Comparison of ENCODE assay signal across 24 cellular contexts in the genomic region with DNA sequence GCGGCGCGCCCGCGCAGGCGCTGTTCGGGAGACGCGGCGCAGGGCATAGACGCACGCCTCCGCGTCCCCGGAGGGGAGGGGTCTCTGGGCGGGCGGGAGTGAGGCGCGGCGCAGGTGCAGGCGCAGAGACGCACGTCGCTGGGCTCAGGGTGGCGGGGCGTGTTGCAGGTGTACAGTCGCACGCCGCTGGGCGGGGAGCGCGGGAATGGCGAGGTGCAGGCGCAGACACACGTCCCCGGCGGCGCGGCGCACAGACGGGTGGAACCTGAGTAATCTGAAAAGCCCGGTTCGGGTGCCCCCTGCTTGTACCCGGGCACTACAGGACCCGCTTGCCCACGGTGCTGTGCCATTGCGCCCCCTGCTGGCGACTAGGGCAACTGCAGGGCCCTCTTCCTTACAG. TPM values are rescaled to one million over a fixed set of nuclear protein-coding genes. Genes with fewer than 3 reads are reported as not detected.
A peak's percentile ranks its signal among the peaks of the same experiment; 100 is the strongest.
DNase-seq lines count a peak whose midpoint lies in the region; ATAC-seq, FAIRE-seq and TF ChIP-seq lines count a peak whose summit lies in the region.
"Had no signal": no experiment of that assay in that cellular context is flagged by ENCODE, and none has a peak within 500 bp of the region (broad histone marks: within the 10 kb centered on the region; RNA-seq: fewer than 3 reads in every experiment).

No MANE protein-coding gene starts in this region.

- no peak for FAIRE-seq in pancreas (lab: Jason Lieb, UNC)
- FAIRE-seq: A549, HepG2, keratinocyte had no signal

- H3K36me3 Mint-ChIP-seq in activated CD4-positive, alpha-beta memory T cell treated with anti-CD3 and anti-CD28 coated beads for 36 hours = no peaks in the 10 kb centered on the region
- H3K36me3 Mint-ChIP-seq in activated CD4-positive, alpha-beta memory T cell treated with anti-CD3 and anti-CD28 coated beads, Interleukin-2, amount 10 ng/mL, durations not matched to agents 7 days and 5 days (ENCODE audit: low read depth) = no peaks in the 10 kb centered on the region
- H3K36me3 Mint-ChIP-seq in WTC11 = peaks cover 6% of the 10 kb centered on the region

- H3K27me3 ChIP-seq in GM06990 (replicated peaks; ENCODE audit: control insufficient read depth, insufficient read depth, low read length) (no peaks in the 10 kb centered on the region), pancreas (no peaks in the 10 kb centered on the region)

- H3K4me3 ChIP-seq in GM06990 (replicated peaks; ENCODE audit: low read depth, low read length) (no peak overlapping the region), pancreas (no peak overlapping the region)

- ATAC-seq in WTC11 (no peak), pancreas (no peak)
- ATAC-seq: A549, HepG2 had no signal

- POLR2A ChIA-PET in activated CD4-positive, alpha-beta memory T cell treated with anti-CD3 and anti-CD28 coated beads for 36 hours (lab: Charles Lee) = no interaction called here
- POLR2A ChIA-PET in activated CD4-positive, alpha-beta memory T cell treated with anti-CD3 and anti-CD28 coated beads, Interleukin-2, amount 10 ng/mL, durations not matched to agents 7 days and 5 days (lab: Charles Lee) = no interaction called here
- POLR2A ChIA-PET in WTC11 (lab: Charles Lee) = no interaction called here

- CTCF ChIA-PET in activated CD4-positive, alpha-beta memory T cell treated with anti-CD3 and anti-CD28 coated beads for 36 hours (lab: Charles Lee) = interaction anchor here (1.0 to 1.5 kb wide), 5 partner anchors 16 to 264 kb away, joined by 4 to 11 read pairs (median 9); no protein-coding TSS in a partner anchor
- CTCF ChIA-PET in activated CD4-positive, alpha-beta memory T cell treated with anti-CD3 and anti-CD28 coated beads, Interleukin-2, amount 10 ng/mL, durations not matched to agents 7 days and 5 days (lab: Charles Lee) = interaction anchor here (0.9 to 1.2 kb wide), 7 partner anchors 11 to 264 kb away, joined by 3 to 7 read pairs (median 4); a partner anchor contains a TSS
- CTCF ChIA-PET in WTC11 (lab: Charles Lee) = interaction anchor here (1.0 kb wide), 1 partner anchor 20 kb away, joined by 7 read pairs; no protein-coding TSS in a partner anchor

- no peak overlapping the region for H3K27ac Mint-ChIP-seq in activated CD4-positive, alpha-beta memory T cell treated with anti-CD3 and anti-CD28 coated beads for 36 hours
- H3K27ac Mint-ChIP-seq in activated CD4-positive, alpha-beta memory T cell treated with anti-CD3 and anti-CD28 coated beads, Interleukin-2, amount 10 ng/mL, durations not matched to agents 7 days and 5 days = no peak overlapping the region
- no peak overlapping the region for H3K27ac Mint-ChIP-seq in WTC11
- H3K27ac Mint-ChIP-seq: T-helper 1 cell treated with Interleukin-12 subunit alpha and Interleukin-12 subunit beta and Interleukin-4 antibody, amounts not matched to agents 30 μg/mL and 1 μg/mL, for 36 hours had no signal

- TF ChIP-seq CTCF in GM06990 (IDR thresholded peaks at IDR 0.05; ENCODE audit: insufficient read depth, low read length, poor library complexity, severe bottlenecking) (no peak), WTC11 (IDR thresholded peaks at IDR 0.05) (no peak), pancreas (IDR thresholded peaks at IDR 0.05) (no peak)

- H3K4me1 ChIP-seq in pancreas = no peaks in the 10 kb centered on the region
- H3K4me1 ChIP-seq: A549, Caco-2 had no signal

- no peak overlapping the region for H3K4me3 Mint-ChIP-seq in activated CD4-positive, alpha-beta memory T cell treated with anti-CD3 and anti-CD28 coated beads for 36 hours
- no peak overlapping the region for H3K4me3 Mint-ChIP-seq in activated CD4-positive, alpha-beta memory T cell treated with anti-CD3 and anti-CD28 coated beads, Interleukin-2, amount 10 ng/mL, durations not matched to agents 7 days and 5 days
- H3K4me3 Mint-ChIP-seq in WTC11 = no peak overlapping the region
- H3K4me3 Mint-ChIP-seq: T-helper 1 cell treated with Interleukin-12 subunit alpha and Interleukin-12 subunit beta and Interleukin-4 antibody, amounts not matched to agents 30 μg/mL and 1 μg/mL, for 36 hours had no signal

- peaks cover 1% of the 10 kb centered on the region for H3K27me3 Mint-ChIP-seq in activated CD4-positive, alpha-beta memory T cell treated with anti-CD3 and anti-CD28 coated beads for 36 hours
- peaks cover 1% of the 10 kb centered on the region for H3K27me3 Mint-ChIP-seq in activated CD4-positive, alpha-beta memory T cell treated with anti-CD3 and anti-CD28 coated beads, Interleukin-2, amount 10 ng/mL, durations not matched to agents 7 days and 5 days
- peaks cover 4% of the 10 kb centered on the region; the same call in 1 of the 2 replicates for H3K27me3 Mint-ChIP-seq in WTC11 (ENCODE audit: low read depth)

- H3K27ac ChIP-seq in pancreas = no peak overlapping the region
- H3K27ac ChIP-seq: neutrophil, VCaP had no signal

- DNase-seq in activated CD4-positive, alpha-beta memory T cell treated with anti-CD3 and anti-CD28 coated beads for 36 hours = peak; percentile 20
- no peak for DNase-seq in activated CD4-positive, alpha-beta memory T cell treated with anti-CD3 and anti-CD28 coated beads, Interleukin-2, amount 10 ng/mL, durations not matched to agents 7 days and 5 days
- DNase-seq in GM06990 (ENCODE audit: extremely low read depth, insufficient read length) (peak; percentile 47), WTC11 (ENCODE audit: low spot score) (peak; percentile 21), pancreas (peak in 4 of 6 donors; percentile 12 to 64 (median 35)), NCI-H1930 (lab: John Stamatoyannopoulos, UW) (no peak), NCI-H2171 (lab: John Stamatoyannopoulos, UW) (no peak)
- DNase-seq in NK-92 treated with Interleukin-12 subunit alpha and Interleukin-12 subunit beta, amount 100 ng/mL, for 24 hours (lab: John Stamatoyannopoulos, UW) = no peak
- DNase-seq: anterior cingulate cortex, Caco-2, erythroblast, foreskin melanocyte, mammary epithelial cell, NCI-H1436, NCI-H2171 treated with DMSO at 0.1 percent for 48 hours, NCI-H69, OCI-M1, SIG-M5 had no signal

- intact Hi-C loops in activated CD4-positive, alpha-beta memory T cell treated with anti-CD3 and anti-CD28 coated beads for 36 hours (cut with micrococcal nuclease) = no loop called here
- intact Hi-C loops in pancreas (cut with DNase I) = no loop called here

- no peaks in the 10 kb centered on the region for H3K4me1 Mint-ChIP-seq in activated CD4-positive, alpha-beta memory T cell treated with anti-CD3 and anti-CD28 coated beads for 36 hours (ENCODE audit: low read depth)
- H3K4me1 Mint-ChIP-seq in activated CD4-positive, alpha-beta memory T cell treated with anti-CD3 and anti-CD28 coated beads, Interleukin-2, amount 10 ng/mL, durations not matched to agents 7 days and 5 days = no peaks in the 10 kb centered on the region
- no peaks in the 10 kb centered on the region for H3K4me1 Mint-ChIP-seq in WTC11

- no peaks in the 10 kb centered on the region for H3K9me3 Mint-ChIP-seq in activated CD4-positive, alpha-beta memory T cell treated with anti-CD3 and anti-CD28 coated beads for 36 hours
- peaks cover 3% of the 10 kb centered on the region for H3K9me3 Mint-ChIP-seq in activated CD4-positive, alpha-beta memory T cell treated with anti-CD3 and anti-CD28 coated beads, Interleukin-2, amount 10 ng/mL, durations not matched to agents 7 days and 5 days
- peaks cover 16% of the 10 kb centered on the region for H3K9me3 Mint-ChIP-seq in WTC11
- H3K9me3 Mint-ChIP-seq: T-helper 1 cell treated with Interleukin-12 subunit alpha and Interleukin-12 subunit beta and Interleukin-4 antibody, amounts not matched to agents 30 μg/mL and 1 μg/mL, for 36 hours had no signal

- no peaks in the 10 kb centered on the region for H3K36me3 ChIP-seq in GM06990 (ENCODE audit: control insufficient read depth, insufficient read depth, low read length)
- no peaks in the 10 kb centered on the region for H3K36me3 ChIP-seq in pancreas
- H3K36me3 ChIP-seq: neutrophil had no signal

- WGBS in pancreas, 2 donors = 76 to 80% methylated on average over 47 to 48 of the region's 48 CpGs

- no peaks in the 10 kb centered on the region for H3K9me3 ChIP-seq in pancreas
- H3K9me3 ChIP-seq: A549, Caco-2, neutrophil had no signal

TF ChIP-seq in WTC11, 78 proteins besides CTCF, POLR2A, EP300 and RAD21:
- no peak for TF ChIP-seq TEAD1 (CRISPR knock-in tag; IDR thresholded peaks at IDR 0.05)
- no peak for TF ChIP-seq GRHL2 (CRISPR knock-in tag; IDR thresholded peaks at IDR 0.05; ENCODE audit: insufficient replicate concordance, severe bottlenecking)
- no peak for TF ChIP-seq ZBTB21 (CRISPR knock-in tag; IDR thresholded peaks at IDR 0.05; ENCODE audit: borderline replicate concordance)
- no peak for TF ChIP-seq SMAD4 (CRISPR knock-in tag; IDR thresholded peaks at IDR 0.05)
- TF ChIP-seq, protein P1, sequence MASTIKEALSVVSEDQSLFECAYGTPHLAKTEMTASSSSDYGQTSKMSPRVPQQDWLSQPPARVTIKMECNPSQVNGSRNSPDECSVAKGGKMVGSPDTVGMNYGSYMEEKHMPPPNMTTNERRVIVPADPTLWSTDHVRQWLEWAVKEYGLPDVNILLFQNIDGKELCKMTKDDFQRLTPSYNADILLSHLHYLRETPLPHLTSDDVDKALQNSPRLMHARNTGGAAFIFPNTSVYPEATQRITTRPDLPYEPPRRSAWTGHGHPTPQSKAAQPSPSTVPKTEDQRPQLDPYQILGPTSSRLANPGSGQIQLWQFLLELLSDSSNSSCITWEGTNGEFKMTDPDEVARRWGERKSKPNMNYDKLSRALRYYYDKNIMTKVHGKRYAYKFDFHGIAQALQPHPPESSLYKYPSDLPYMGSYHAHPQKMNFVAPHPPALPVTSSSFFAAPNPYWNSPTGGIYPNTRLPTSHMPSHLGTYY (CRISPR knock-in tag; IDR thresholded peaks at IDR 0.05) = no peak
- TF ChIP-seq TEAD4 (CRISPR knock-in tag; IDR thresholded peaks at IDR 0.05) = no peak
- TF ChIP-seq NFE2L1 (CRISPR knock-in tag; IDR thresholded peaks at IDR 0.05) = no peak
- TF ChIP-seq, protein P2, sequence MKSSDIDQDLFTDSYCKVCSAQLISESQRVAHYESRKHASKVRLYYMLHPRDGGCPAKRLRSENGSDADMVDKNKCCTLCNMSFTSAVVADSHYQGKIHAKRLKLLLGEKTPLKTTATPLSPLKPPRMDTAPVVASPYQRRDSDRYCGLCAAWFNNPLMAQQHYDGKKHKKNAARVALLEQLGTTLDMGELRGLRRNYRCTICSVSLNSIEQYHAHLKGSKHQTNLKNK (CRISPR knock-in tag; IDR thresholded peaks at IDR 0.05) = no peak

RNA-seq across cellular contexts. Expression of a gene that starts 44.7 kb away (rescaled TPM):
- under 1 TPM; 0.51 to 0.67 TPM for total RNA-seq in activated CD4-positive, alpha-beta memory T cell treated with anti-CD3 and anti-CD28 coated beads for 36 hours
- under 1 TPM; 0.60 to 0.78 TPM for total RNA-seq in activated CD4-positive, alpha-beta memory T cell treated with anti-CD3 and anti-CD28 coated beads, Interleukin-2, amount 10 ng/mL, durations not matched to agents 7 days and 5 days
- 78.7 to 102 TPM (median 99.6 TPM) in 3 replicates for total RNA-seq in WTC11 (2021)
- 10 to 100 TPM; 15.7 to 44.0 (median 24.8) TPM for total RNA-seq in pancreas
- 10 to 100 TPM; 67.3 to 93.8 TPM for polyA plus RNA-seq in pancreas
- total RNA-seq: HepG2 had no signal
- polyA plus RNA-seq: HepG2 had no signal

Comparison
In these comparisons a context has a peak if more than half of its experiments do, and no peak if none do; other contexts are left out.
1. DNase-seq: peak in activated CD4-positive, alpha-beta memory T cell treated with anti-CD3 and anti-CD28 coated beads for 36 hours (single experiment), GM06990 (single experiment), WTC11 (single experiment) and pancreas (4 of 6); none in activated CD4-positive, alpha-beta memory T cell treated with anti-CD3 and anti-CD28 coated beads, Interleukin-2, amount 10 ng/mL, durations not matched to agents 7 days and 5 days (single experiment), NCI-H1930 (0 of 2), NCI-H2171 (single experiment) and NK-92 treated with Interleukin-12 subunit alpha and Interleukin-12 subunit beta, amount 100 ng/mL, for 24 hours (single experiment).
2. RNA of a gene that starts 44.7 kb away (total RNA-seq): 78.7 to 102 TPM in WTC11 and 15.7 to 44.0 TPM in pancreas; 0.60 to 0.78 TPM in activated CD4-positive, alpha-beta memory T cell treated with anti-CD3 and anti-CD28 coated beads, Interleukin-2, amount 10 ng/mL, durations not matched to agents 7 days and 5 days and 0.51 to 0.67 TPM in activated CD4-positive, alpha-beta memory T cell treated with anti-CD3 and anti-CD28 coated beads for 36 hours; every median in the first group is over 4 times any median in the second.